Comparison of ENCODE assay signal across 18 cellular contexts in the genomic region with DNA sequence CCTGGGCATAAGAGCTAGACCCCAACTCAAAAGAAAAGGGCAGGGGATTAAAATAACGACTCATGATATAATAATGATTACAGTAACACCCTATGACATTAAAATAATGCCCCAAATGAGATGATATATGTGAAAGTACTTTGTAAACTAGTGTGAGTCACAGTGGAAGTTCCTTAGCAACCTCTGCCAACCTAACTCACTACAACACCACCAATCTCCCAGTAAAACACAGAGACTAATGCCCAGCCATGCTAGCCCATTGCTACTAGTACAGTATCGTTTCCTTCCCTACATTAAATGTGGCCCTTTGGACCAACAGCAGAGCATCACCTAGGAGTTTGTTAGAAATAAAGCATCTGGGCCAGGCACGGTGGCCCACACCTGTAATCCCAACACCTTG. TPM values are rescaled to one million over a fixed set of nuclear protein-coding genes. Genes with fewer than 3 reads are reported as not detected.
A peak's percentile ranks its signal among the peaks of the same experiment; 100 is the strongest.
DNase-seq lines count a peak whose midpoint lies in the region; ATAC-seq and TF ChIP-seq lines count a peak whose summit lies in the region.
"Had no signal": no experiment of that assay in that cellular context is flagged by ENCODE, and none has a peak within 500 bp of the region (broad histone marks: within the 10 kb centered on the region; RNA-seq: fewer than 3 reads in every experiment).

No MANE protein-coding gene starts in this region.

- no peaks in the 10 kb centered on the region for H3K27me3 ChIP-seq in mammary epithelial cell (ENCODE audit: insufficient read depth, low read length)
- H3K27me3 ChIP-seq in PC-3 (ENCODE audit: low read length): no peaks in the 10 kb centered on the region

- dilution Hi-C loops in mammary epithelial cell (cut with HindIII; ENCODE audit: low sequenced_read_pairs): no loop called here

- BruUV-seq in mammary epithelial cell (replicated peaks; lab: Mats Ljungman, UMichigan) (no TSS peak), MCF 10A (replicated peaks; lab: Mats Ljungman, UMichigan) (no TSS peak), PC-3 (replicated peaks; lab: Mats Ljungman, UMichigan) (no TSS peak)

- no peaks in the 10 kb centered on the region for H3K9me2 ChIP-seq in PC-3 (replicated peaks; ENCODE audit: low read length)

- H3K4me2 ChIP-seq in mammary epithelial cell (ENCODE audit: insufficient read depth, low read depth, low read length): no peak overlapping the region
- no peak overlapping the region for H3K4me2 ChIP-seq in PC-3 (ENCODE audit: low read length)

- H3K79me2 ChIP-seq in mammary epithelial cell (ENCODE audit: insufficient read depth, low read length): no peaks in the 10 kb centered on the region
- H3K79me2 ChIP-seq in PC-3 (ENCODE audit: low read length): no peaks in the 10 kb centered on the region

- no peaks in the 10 kb centered on the region for H3K4me1 Mint-ChIP-seq in MCF 10A (ENCODE audit: insufficient read depth, unreplicated experiment)

- POLR2A ChIA-PET in MCF 10A (lab: Yijun Ruan, JAX): no interaction called here
- POLR2A ChIA-PET in PC-3 (lab: Charles Lee; ENCODE audit: unreplicated experiment): interaction anchor here (0.6 kb wide), 1 partner anchor 37 kb away, joined by 20 read pairs; no protein-coding TSS in a partner anchor

- 59% methylated on average over 2 of the region's 3 CpGs for WGBS in mammary epithelial cell (ENCODE audit: low coverage, missing lambda C conversion rate)

- peak; percentile 12 for DNase-seq in mammary epithelial cell
- DNase-seq in MCF 10A (ENCODE audit: unreplicated experiment): no peak
- DNase-seq in PC-3: no peak
- DNase-seq in dermis blood vessel endothelial cell: peak; percentile 41
- DNase-seq in renal cortical epithelial cell (ENCODE audit: low read depth): peak; percentile 24
- DNase-seq in stimulated activated CD4-positive, alpha-beta T cell treated with anti-CD3 and anti-CD28 coated beads, Interleukin-2, amount 100 ng/mL, for 24 hours: no peak
- DNase-seq in NCI-H2081 treated with DMSO at 0.1 percent for 48 hours (lab: John Stamatoyannopoulos, UW): no peak
- DNase-seq in NCI-H345 (lab: John Stamatoyannopoulos, UW): no peak
- DNase-seq: 8988T, ACHN, Calu3, DMS79 treated with DMSO at 0.1 percent for 48 hours, NCI-H1105 treated with DMSO at 0.1 percent for 48 hours, NCI-H146, NCI-H1930, NCI-H526 treated with DMSO at 0.1 percent for 48 hours, RPMI8226, SHP77 had no signal

- H3K27me3 Mint-ChIP-seq in MCF 10A (ENCODE audit: insufficient read depth, unreplicated experiment): no peaks in the 10 kb centered on the region

- no peak overlapping the region for H2AFZ ChIP-seq in mammary epithelial cell (ENCODE audit: low read depth, low read length)
- H2AFZ ChIP-seq in PC-3 (ENCODE audit: low read length): no peak overlapping the region

- H3K4me1 ChIP-seq in mammary epithelial cell (ENCODE audit: insufficient read depth, low read length) (no peaks in the 10 kb centered on the region), PC-3 (ENCODE audit: insufficient read depth, low read length) (no peaks in the 10 kb centered on the region)

- peak; percentile 53; the same call in 1 of the 2 replicates for ATAC-seq in PC-3

- H3K9me3 Mint-ChIP-seq in MCF 10A (ENCODE audit: unreplicated experiment): no peaks in the 10 kb centered on the region

- TF ChIP-seq CTCF in mammary epithelial cell (conservative IDR thresholded peaks at IDR 0.05 in 1 of 2, IDR thresholded peaks at IDR 0.05 in 1 of 2; ENCODE audit: extremely low read depth in 1 of 2, insufficient read depth in 1 of 2, low read depth in 1 of 2, low read length in 2 of 2) (no peak), MCF 10A (IDR thresholded peaks at IDR 0.05; ENCODE audit: unreplicated experiment) (no peak), PC-3 (conservative IDR thresholded peaks at IDR 0.05; ENCODE audit: low read depth, low read length) (no peak)

- H3K9ac ChIP-seq in mammary epithelial cell (ENCODE audit: insufficient read depth, low read length) (no peak overlapping the region), PC-3 (ENCODE audit: low read length) (no peak overlapping the region)

- H4K20me1 ChIP-seq in mammary epithelial cell (ENCODE audit: insufficient read depth, low read length) (no peaks in the 10 kb centered on the region), PC-3 (ENCODE audit: low read length) (no peaks in the 10 kb centered on the region)

- CTCF ChIA-PET in mammary epithelial cell (lab: Charles Lee; ENCODE audit: low non-redundant PET): no interaction called here
- CTCF ChIA-PET in MCF 10A (lab: Yijun Ruan, JAX): interaction anchor here (0.7 kb wide), 1 partner anchor 21 kb away, joined by 5 read pairs; no protein-coding TSS in a partner anchor
- CTCF ChIA-PET in PC-3 (lab: Charles Lee): no interaction called here

- in situ Hi-C loops in mammary epithelial cell (cut with MboI; ENCODE audit: low sequenced_read_pairs in 2 of 2): no loop called here

- H3K36me3 ChIP-seq in mammary epithelial cell (ENCODE audit: insufficient read depth, low read length): no peaks in the 10 kb centered on the region
- H3K36me3 ChIP-seq in PC-3 (ENCODE audit: low read depth, low read length): no peaks in the 10 kb centered on the region

- H3K4me3 Mint-ChIP-seq in MCF 10A (ENCODE audit: unreplicated experiment): no peak overlapping the region

- H3K27ac ChIP-seq in mammary epithelial cell (ENCODE audit: insufficient read depth, low read depth, low read length) (no peak overlapping the region), PC-3 (ENCODE audit: low read length) (no peak overlapping the region)

- no peaks in the 10 kb centered on the region for H3K36me3 Mint-ChIP-seq in MCF 10A (ENCODE audit: insufficient read depth, unreplicated experiment)

- H3K9me3 ChIP-seq in mammary epithelial cell (replicated peaks; ENCODE audit: insufficient read depth, low read length) (no peaks in the 10 kb centered on the region), PC-3 (ENCODE audit: low read length) (no peaks in the 10 kb centered on the region)

- H3K4me3 ChIP-seq in mammary epithelial cell (replicated peaks in 1 of 3; ENCODE audit: insufficient read depth in 1 of 3, low read depth in 2 of 3, low read length in 3 of 3) (no peak overlapping the region), PC-3 (ENCODE audit: low read length) (no peak overlapping the region)

- no peaks in the 10 kb centered on the region for H3F3A ChIP-seq in PC-3 (ENCODE audit: low read length, unreplicated experiment)

- H3K27ac Mint-ChIP-seq in MCF 10A (ENCODE audit: low read depth, unreplicated experiment): no peak overlapping the region

- intact Hi-C loops in mammary epithelial cell (cut with micrococcal nuclease): no loop called here
- intact Hi-C loops in MCF 10A (cut with micrococcal nuclease): no loop called here
- intact Hi-C loops in PC-3 (cut with micrococcal nuclease): no loop called here

RNA-seq across cellular contexts. Expression of gene ADAMTS7, which starts 11.2 kb away (rescaled TPM):
- total RNA-seq in mammary epithelial cell (10 to 100 TPM in 1 of 2 donors, 1 to 10 TPM in 1; 6.7 to 10.6 TPM), MCF 10A (2022) (10.7 and 10.8 TPM in 2 replicates), PC-3 (2014; rRNA removed) (4.2 and 5.2 TPM in 2 replicates), dermis blood vessel endothelial cell (12.6 and 19.3 TPM in 2 replicates), renal cortical epithelial cell (4.5 and 9.9 TPM in 2 replicates)
- 5.6 TPM for polyA plus RNA-seq in mammary epithelial cell
- polyA minus RNA-seq in mammary epithelial cell: 3.0 TPM

RNA-seq across cellular contexts. Expression of gene MORF4L1, which starts 50.2 kb away (rescaled TPM):
- total RNA-seq in mammary epithelial cell (100 to 1,000 TPM; 236 to 275 TPM), MCF 10A (2022) (264 and 279 TPM in 2 replicates), PC-3 (2014; rRNA removed) (210 and 216 TPM in 2 replicates), dermis blood vessel endothelial cell (410 and 468 TPM in 2 replicates), renal cortical epithelial cell (422 and 542 TPM in 2 replicates)
- 193 TPM for polyA plus RNA-seq in mammary epithelial cell
- 163 TPM for polyA minus RNA-seq in mammary epithelial cell

Comparison
In these comparisons a context has a peak if more than half of its experiments do, and no peak if none do; other contexts are left out.
1. DNase-seq: peak in mammary epithelial cell (single experiment), dermis blood vessel endothelial cell (single experiment) and renal cortical epithelial cell (single experiment); none in MCF 10A (single experiment), PC-3 (single experiment), stimulated activated CD4-positive, alpha-beta T cell treated with anti-CD3 and anti-CD28 coated beads, Interleukin-2, amount 100 ng/mL, for 24 hours (0 of 2), NCI-H2081 treated with DMSO at 0.1 percent for 48 hours (single experiment) and NCI-H345 (single experiment).